Comparison of ENCODE assay signal across 1 cellular context in genomic region chr1:198830397-198830796, GRCh38.
TF ChIP-seq lines count a peak whose summit lies in the region.

No MANE protein-coding gene starts in this region.

TF ChIP-seq in WTC11, 78 proteins besides CTCF, POLR2A, EP300 and RAD21 (continued from another document):
- TF ChIP-seq AR (CRISPR knock-in tag; IDR thresholded peaks at IDR 0.05): no peak
- TF ChIP-seq SP1 (CRISPR knock-in tag; conservative IDR thresholded peaks at IDR 0.05): no peak
- TF ChIP-seq CDX4 (CRISPR knock-in tag; IDR thresholded peaks at IDR 0.05; ENCODE audit: borderline replicate concordance): no peak
